ENCODE assay signal across 8 cellular contexts in the genomic region with DNA sequence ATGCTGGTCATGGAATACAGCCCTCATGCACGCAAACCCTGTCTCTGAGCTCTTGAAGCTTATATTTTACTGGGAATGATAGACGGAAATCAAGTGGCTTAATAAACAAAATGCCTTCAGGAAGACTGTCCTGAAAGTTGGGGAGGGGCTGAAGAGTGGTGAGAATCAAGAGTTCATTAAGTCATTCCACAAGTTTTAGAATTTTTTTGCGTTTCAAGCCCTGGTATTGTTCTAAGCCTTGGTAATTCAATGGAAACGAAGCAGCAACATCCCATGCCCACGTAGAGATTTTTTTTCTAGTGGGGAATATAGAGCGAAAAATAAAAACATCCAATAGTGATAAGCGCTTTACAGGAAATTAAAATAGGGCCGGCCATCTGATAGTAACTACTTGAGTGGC. TPM values are rescaled to one million over a fixed set of nuclear protein-coding genes. Genes with fewer than 3 reads are reported as not detected.
DNase-seq lines count a peak whose midpoint lies in the region; ATAC-seq and TF ChIP-seq lines count a peak whose summit lies in the region.

No MANE protein-coding gene starts in this region.

- H3K4me3 ChIP-seq in CD4-positive, alpha-beta memory T cell (ENCODE audit: low read length in 2 of 2): peak overlapping the region; percentile 55 to 100
- H3K4me3 ChIP-seq in PC-3 (ENCODE audit: low read length) (peak overlapping the region; percentile 100), epithelial cell of esophagus (ENCODE audit: low read length) (peak overlapping the region; percentile 97), ovary (peak overlapping the region; percentile 68)

- H3K4me3 Mint-ChIP-seq in CD4-positive, alpha-beta memory T cell: peak overlapping the region; percentile 96 to 100 (median 98)

- TF ChIP-seq EP300 in ovary (IDR thresholded peaks at IDR 0.05): no peak

- peaks cover 58% of the 10 kb centered on the region for H3K79me2 ChIP-seq in PC-3 (ENCODE audit: low read length)

- H3K36me3 Mint-ChIP-seq in CD4-positive, alpha-beta memory T cell: peaks cover 14 to 30% of the 10 kb centered on the region in 2 donors

- ATAC-seq in PC-3 (no peak), HG03565 (IDR thresholded peaks at IDR 0.05; ENCODE audit: unreplicated experiment) (no peak)

- H3K9me3 ChIP-seq in CD4-positive, alpha-beta memory T cell (ENCODE audit: control insufficient read depth in 1 of 2, low read length in 2 of 2): no peaks in the 10 kb centered on the region
- no peaks in the 10 kb centered on the region for H3K9me3 ChIP-seq in PC-3 (ENCODE audit: low read length)
- no peaks in the 10 kb centered on the region for H3K9me3 ChIP-seq in ovary

- peak overlapping the region; percentile 98 for H3K27ac ChIP-seq in CD4-positive, alpha-beta memory T cell (ENCODE audit: low read depth, low read length)
- peak overlapping the region; percentile 94 for H3K27ac ChIP-seq in PC-3 (ENCODE audit: low read length)
- peak overlapping the region in 1 of 2 donors; percentile 94 for H3K27ac ChIP-seq in ovary

- TSS peak; percentile 78 for BruUV-seq in PC-3 (replicated peaks; lab: Mats Ljungman, UMichigan)

- peaks cover 0 to 7% of the 10 kb centered on the region in 2 donors for H3K27me3 Mint-ChIP-seq in CD4-positive, alpha-beta memory T cell

- peak overlapping the region; percentile 98 for H3K9ac ChIP-seq in PC-3 (ENCODE audit: low read length)

- H3K4me1 Mint-ChIP-seq in CD4-positive, alpha-beta memory T cell: peaks cover 29 to 61% (median 36%) of the 10 kb centered on the region in 4 donors

- no peaks in the 10 kb centered on the region for H3K9me2 ChIP-seq in PC-3 (replicated peaks; ENCODE audit: low read length)

- peaks cover 7% of the 10 kb centered on the region for H3K36me3 ChIP-seq in CD4-positive, alpha-beta memory T cell (ENCODE audit: insufficient read depth, low read length)
- H3K36me3 ChIP-seq in PC-3 (ENCODE audit: low read depth, low read length): peaks cover 4% of the 10 kb centered on the region; the same call in 1 of the 2 replicates
- no peaks in the 10 kb centered on the region for H3K36me3 ChIP-seq in ovary

- no peaks in the 10 kb centered on the region for H3K27me3 ChIP-seq in CD4-positive, alpha-beta memory T cell (ENCODE audit: insufficient read depth, low read length)
- H3K27me3 ChIP-seq in PC-3 (ENCODE audit: low read length) (no peaks in the 10 kb centered on the region), ovary (no peaks in the 10 kb centered on the region)

- H4K20me1 ChIP-seq in PC-3 (ENCODE audit: low read length): no peaks in the 10 kb centered on the region

- H3K4me2 ChIP-seq in PC-3 (ENCODE audit: low read length): peak overlapping the region; percentile 90

- peak overlapping the region; percentile 99 to 100 (median 100) for H3K27ac Mint-ChIP-seq in CD4-positive, alpha-beta memory T cell

- no peak for TF ChIP-seq CTCF in PC-3 (conservative IDR thresholded peaks at IDR 0.05; ENCODE audit: low read depth, low read length)
- TF ChIP-seq CTCF in epithelial cell of esophagus (IDR thresholded peaks at IDR 0.05; ENCODE audit: insufficient read depth, low read depth, low read length, missing control alignments): no peak
- no peak for TF ChIP-seq CTCF in ovary (IDR thresholded peaks at IDR 0.05)

- peak overlapping the region; percentile 80 for H2AFZ ChIP-seq in PC-3 (ENCODE audit: low read length)

- in situ Hi-C loops in G401 (cut with HindIII; ENCODE audit: low sequenced_read_pairs): no loop called here

- WGBS in ovary, 3 donors: 9 to 14% (median 10%) methylated on average over 8 of the region's 8 CpGs

- peaks cover 32% of the 10 kb centered on the region for H3K4me1 ChIP-seq in CD4-positive, alpha-beta memory T cell (ENCODE audit: insufficient read depth, low read length)
- peaks cover 10% of the 10 kb centered on the region for H3K4me1 ChIP-seq in PC-3 (ENCODE audit: insufficient read depth, low read length)
- peaks cover 2% of the 10 kb centered on the region for H3K4me1 ChIP-seq in ovary (ENCODE audit: insufficient read depth)

- no peak for TF ChIP-seq POLR2A in ovary (IDR thresholded peaks at IDR 0.05)

- peaks cover 0 to 11% (median 0%) of the 10 kb centered on the region in 8 donors for H3K9me3 Mint-ChIP-seq in CD4-positive, alpha-beta memory T cell

- intact Hi-C loops in CD4-positive, alpha-beta memory T cell (cut with micrococcal nuclease): loop anchor here (1.0 to 5.0 kb wide), 5 partner anchors 39 to 407 kb away; a partner anchor contains a TSS
- intact Hi-C loops in PC-3 (cut with micrococcal nuclease) (loop anchor here (2.0 kb wide), 2 partner anchors 45 to 63 kb away; a partner anchor contains a TSS), ovary (cut with DNase I) (loop anchor here in 2 of 4 donors (2.0 to 10.0 kb wide), 3 partner anchors 27 to 45 kb away; a partner anchor contains a TSS)

- CTCF ChIA-PET in CD4-positive, alpha-beta memory T cell (lab: Charles Lee; ENCODE audit: partially characterized antibody): interaction anchor here (0.6 to 9.5 kb wide), 4 partner anchors 27 to 112 kb away, joined by 3 to 116 read pairs (median 36); a partner anchor contains a TSS
- CTCF ChIA-PET in PC-3 (lab: Charles Lee): no interaction called here

- no peak for DNase-seq in CD4-positive, alpha-beta memory T cell
- DNase-seq in PC-3: no peak
- no peak for DNase-seq in epithelial cell of esophagus (ENCODE audit: low read depth)
- no peak for DNase-seq in ovary
- no peak for DNase-seq in DMS79 treated with DMSO at 0.1 percent for 48 hours (lab: John Stamatoyannopoulos, UW)
- no peak for DNase-seq in NCI-H1417 (lab: John Stamatoyannopoulos, UW)
- DNase-seq in G401 (ENCODE audit: low spot score): no peak

- no peaks in the 10 kb centered on the region for H3F3A ChIP-seq in PC-3 (ENCODE audit: low read length, unreplicated experiment)

- POLR2A ChIA-PET in CD4-positive, alpha-beta memory T cell (lab: Charles Lee; ENCODE audit: partially characterized antibody): interaction anchor here (0.7 to 10.5 kb wide), 17 partner anchors 15 to 130 kb away, joined by 3 to 611 read pairs (median 31); a partner anchor contains a TSS
- POLR2A ChIA-PET in PC-3 (lab: Charles Lee; ENCODE audit: unreplicated experiment): interaction anchor here (0.6 to 2.0 kb wide), 2 partner anchors 46 to 59 kb away, joined by 3 to 7 read pairs; a partner anchor contains a TSS

RNA-seq across cellular contexts. Expression of a gene that starts 0.5 kb away (rescaled TPM):
- 10 to 100 TPM; 23.0 to 29.1 TPM for total RNA-seq in CD4-positive, alpha-beta memory T cell
- polyA plus RNA-seq in CD4-positive, alpha-beta memory T cell: 10 to 100 TPM in 1 of 2 donors, 1 to 10 TPM in 1; 8.9 to 14.8 TPM
- total RNA-seq in PC-3 (2014; rRNA removed) (29.0 and 59.6 TPM in 2 replicates), ovary (10 to 100 TPM in 6 of 7 donors, 1 to 10 TPM in 1; 6.6 to 69.9 (median 35.3) TPM)
- polyA plus RNA-seq in ovary: 10 to 100 TPM in 1 of 2 donors, 1 to 10 TPM in 1; 8.4 to 11.0 TPM
- 133 and 173 TPM in 2 replicates for total RNA-seq in G401 (2014; rRNA removed; shearing (Covaris generic))

RNA-seq across cellular contexts. Expression of a gene that starts 1.8 kb away (rescaled TPM):
- total RNA-seq in CD4-positive, alpha-beta memory T cell: 100 to 1,000 TPM; 310 to 317 TPM
- 10 to 100 TPM; 17.0 to 46.8 TPM for polyA plus RNA-seq in CD4-positive, alpha-beta memory T cell
- 7.8 and 8.4 TPM in 2 replicates for total RNA-seq in PC-3 (2014; rRNA removed)
- 10 to 100 TPM; 28.3 to 60.0 (median 48.7) TPM for total RNA-seq in ovary
- 10 to 100 TPM; 18.4 to 33.4 TPM for polyA plus RNA-seq in ovary
- 15.0 and 22.9 TPM in 2 replicates for total RNA-seq in G401 (2014; rRNA removed; shearing (Covaris generic))

RNA-seq across cellular contexts. Expression of a gene that starts 38.8 kb away (rescaled TPM):
- total RNA-seq in CD4-positive, alpha-beta memory T cell: 10 to 100 TPM; 39.7 to 42.8 TPM
- polyA plus RNA-seq in CD4-positive, alpha-beta memory T cell: 10 to 100 TPM; 77.5 to 96.2 TPM
- total RNA-seq in PC-3 (2014; rRNA removed): 18.0 and 22.8 TPM in 2 replicates
- total RNA-seq in ovary: 10 to 100 TPM; 14.5 to 37.8 (median 28.0) TPM
- polyA plus RNA-seq in ovary: 10 to 100 TPM; 30.1 to 48.3 TPM
- total RNA-seq in G401 (2014; rRNA removed; shearing (Covaris generic)): 54.4 and 65.3 TPM in 2 replicates

RNA-seq across cellular contexts. Expression of a gene that starts 39.2 kb away (rescaled TPM):
- under 1 TPM; 0.67 to 0.83 TPM for total RNA-seq in CD4-positive, alpha-beta memory T cell
- polyA plus RNA-seq in CD4-positive, alpha-beta memory T cell: under 1 TPM in 1 of 2 donors, not detected in 1; 0.36 TPM
- 72.3 and 82.9 TPM in 2 replicates for total RNA-seq in PC-3 (2014; rRNA removed)
- total RNA-seq in ovary: 1 to 10 TPM in 2 of 7 donors, under 1 TPM in 2, not detected in 3; 0.80 to 1.7 (median 1.1) TPM
- polyA plus RNA-seq in ovary: 1 to 10 TPM in 1 of 2 donors, under 1 TPM in 1; 0.68 to 1.5 TPM
- 162 and 166 TPM in 2 replicates for total RNA-seq in G401 (2014; rRNA removed; shearing (Covaris generic))

RNA-seq across cellular contexts. Expression of a gene that starts 45.6 kb away (rescaled TPM):
- 1 to 10 TPM; 7.3 to 8.4 TPM for total RNA-seq in CD4-positive, alpha-beta memory T cell
- 1 to 10 TPM in 1 of 2 donors, under 1 TPM in 1; 0.86 to 1.1 TPM for polyA plus RNA-seq in CD4-positive, alpha-beta memory T cell
- total RNA-seq in PC-3 (2014; rRNA removed) (1.6 and 2.3 TPM in 2 replicates), ovary (1 to 10 TPM in 6 of 7 donors, under 1 TPM in 1; 0.72 to 6.4 (median 1.8) TPM)
- 1 to 10 TPM; 2.5 to 3.6 TPM for polyA plus RNA-seq in ovary
- total RNA-seq in G401 (2014; rRNA removed; shearing (Covaris generic)): 0.68 and 1.7 TPM in 2 replicates

Comparison
In these comparisons a context has a peak if more than half of its experiments do, and no peak if none do; other contexts are left out.
1. RNA of a gene that starts 1.8 kb away (total RNA-seq): 310 to 317 TPM in CD4-positive, alpha-beta memory T cell; 28.3 to 60.0 TPM in ovary, 15.0 to 22.9 TPM in G401 and 7.8 to 8.4 TPM in PC-3; every median in the first group is over 4 times any median in the second.
2. Peak in every context shown above with its lines, with median percentiles within 50 percentile points of each other: H3K4me3 ChIP-seq.